ENCODE assay signal across 8 cellular contexts in genomic region chr4:1010522-1011021, GRCh38. TPM values are rescaled to one million over a fixed set of nuclear protein-coding genes. Genes with fewer than 3 reads are reported as not detected.
DNase-seq lines count a peak whose midpoint lies in the region; ATAC-seq and TF ChIP-seq lines count a peak whose summit lies in the region.

No MANE protein-coding gene starts in this region.

- H3K27me3 Mint-ChIP-seq in HFFc6 (ENCODE audit: insufficient read depth): peaks cover 18% of the 10 kb centered on the region

- H3K27ac ChIP-seq in SJCRH30 (no peak overlapping the region), heart right ventricle (peak overlapping the region in 7 of 10 donors; percentile 9 to 65 (median 41))

- WGBS in heart right ventricle, 2 donors: 1% methylated on average over 27 to 28 of the region's 28 CpGs

- peak; percentile 54 for DNase-seq in AG09319 (ENCODE audit: extremely low read depth, low read depth)
- peak; percentile 72 for DNase-seq in HFFc6
- DNase-seq in SJCRH30: peak; percentile 44 to 59
- DNase-seq in activated naive CD4-positive, alpha-beta T cell treated with Interleukin-2 at 50 U/mL for 16 hours: peak; percentile 71
- peak in 1 of 2 donors; percentile 65 for DNase-seq in heart right ventricle
- peak; percentile 68 for DNase-seq in skeletal muscle cell (ENCODE audit: low read depth)
- DNase-seq in NCI-H2107 treated with DMSO at 0.1 percent for 48 hours (lab: John Stamatoyannopoulos, UW; ENCODE audit: unreplicated experiment): no peak

- peak overlapping the region; percentile 57 for H3K27ac Mint-ChIP-seq in HFFc6

- peak overlapping the region; percentile 76 for H3K4me3 Mint-ChIP-seq in HFFc6

- H3K9me3 ChIP-seq in SJCRH30 (replicated peaks) (no peaks in the 10 kb centered on the region), heart right ventricle (no peaks in the 10 kb centered on the region)

- peak; percentile 8 to 53 (median 38) for ATAC-seq in heart right ventricle
- ATAC-seq in GM21576 (IDR thresholded peaks at IDR 0.05; ENCODE audit: unreplicated experiment): no peak

- no peaks in the 10 kb centered on the region for H3K36me3 Mint-ChIP-seq in HFFc6 (ENCODE audit: low read depth)

- peaks cover 5% of the 10 kb centered on the region; the same call in 1 of the 2 replicates for H3K4me1 Mint-ChIP-seq in HFFc6 (ENCODE audit: low read depth)

- intact Hi-C loops in heart right ventricle (cut with DNase I): no loop called here

- H3K4me3 ChIP-seq in SJCRH30: peak overlapping the region; percentile 59
- H3K4me3 ChIP-seq in heart right ventricle: peak overlapping the region in 9 of 10 donors; percentile 48 to 80 (median 60)
- H3K4me3 ChIP-seq in skeletal muscle cell (ENCODE audit: low read depth, low read length): peak overlapping the region; percentile 43

- H3K4me1 ChIP-seq in SJCRH30 (peaks cover 18% of the 10 kb centered on the region), heart right ventricle (peaks cover 14 to 36% (median 26%) of the 10 kb centered on the region in 9 donors)

- peaks cover 8% of the 10 kb centered on the region for H3K9me3 Mint-ChIP-seq in HFFc6

- H3K27me3 ChIP-seq in SJCRH30 (peaks cover 10% of the 10 kb centered on the region; the same call in 1 of the 2 replicates), heart right ventricle (peaks cover 1 to 45% (median 30%) of the 10 kb centered on the region in 7 donors)

- TF ChIP-seq CTCF in AG09319 (IDR thresholded peaks at IDR 0.05; ENCODE audit: low read depth, low read length) (no peak), HFFc6 (IDR thresholded peaks at IDR 0.05) (no peak), heart right ventricle (IDR thresholded peaks at IDR 0.05) (no peak)

- peaks cover 13% of the 10 kb centered on the region; the same call in 1 of the 2 replicates for H3K36me3 ChIP-seq in SJCRH30
- no peaks in the 10 kb centered on the region for H3K36me3 ChIP-seq in heart right ventricle

RNA-seq across cellular contexts. Expression of gene FGFRL1, which starts 0.9 kb away (rescaled TPM):
- total RNA-seq in HFFc6 (2021; fragmentation: NEBNext Ultra II Directional; extraction: Animal tissue kit (Norgen Biotek cat#: 25700)): 10 to 100 TPM; 15.4 to 40.8 (median 17.3) TPM
- total RNA-seq in SJCRH30 (2014; rRNA removed; shearing (Covaris generic)): 45.3 and 51.2 TPM in 2 replicates
- 10 to 100 TPM; 22.0 to 36.6 (median 28.1) TPM for total RNA-seq in heart right ventricle
- 10 to 100 TPM; 17.1 to 24.3 TPM for polyA plus RNA-seq in heart right ventricle

RNA-seq across cellular contexts. Expression of gene SLC26A1, which starts 17.4 kb away (rescaled TPM):
- total RNA-seq in HFFc6 (2021; fragmentation: NEBNext Ultra II Directional; extraction: Animal tissue kit (Norgen Biotek cat#: 25700)): under 1 TPM in 3 of 6 experiments, not detected in 3; 0.16 to 0.38 (median 0.19) TPM
- total RNA-seq in SJCRH30 (2014; rRNA removed; shearing (Covaris generic)): not detected in 2 replicates
- under 1 TPM in 2 of 10 donors, not detected in 8; 0.28 to 0.38 TPM for total RNA-seq in heart right ventricle
- polyA plus RNA-seq in heart right ventricle: under 1 TPM; 0.06 to 0.66 TPM

RNA-seq across cellular contexts. Expression of gene IDUA, which starts 23.7 kb away (rescaled TPM):
- 10 to 100 TPM; 20.9 to 40.3 (median 23.3) TPM for total RNA-seq in HFFc6 (2021; fragmentation: NEBNext Ultra II Directional; extraction: Animal tissue kit (Norgen Biotek cat#: 25700))
- total RNA-seq in SJCRH30 (2014; rRNA removed; shearing (Covaris generic)): 1.8 and 2.3 TPM in 2 replicates
- total RNA-seq in heart right ventricle: 10 to 100 TPM in 1 of 10 donors, 1 to 10 TPM in 9; 6.0 to 10.4 (median 8.7) TPM
- polyA plus RNA-seq in heart right ventricle: 10 to 100 TPM in 1 of 2 donors, 1 to 10 TPM in 1; 4.6 to 13.3 TPM

RNA-seq across cellular contexts. Expression of gene DGKQ, which starts 37.2 kb away (rescaled TPM):
- total RNA-seq in HFFc6 (2021; fragmentation: NEBNext Ultra II Directional; extraction: Animal tissue kit (Norgen Biotek cat#: 25700)): 10 to 100 TPM; 11.3 to 14.9 (median 13.1) TPM
- total RNA-seq in SJCRH30 (2014; rRNA removed; shearing (Covaris generic)): 2.4 and 2.8 TPM in 2 replicates
- total RNA-seq in heart right ventricle: 1 to 10 TPM; 2.8 to 5.2 (median 3.8) TPM
- 1 to 10 TPM; 3.6 to 4.9 TPM for polyA plus RNA-seq in heart right ventricle
